ENCODE assay signal across 9 cellular contexts in the genomic region with DNA sequence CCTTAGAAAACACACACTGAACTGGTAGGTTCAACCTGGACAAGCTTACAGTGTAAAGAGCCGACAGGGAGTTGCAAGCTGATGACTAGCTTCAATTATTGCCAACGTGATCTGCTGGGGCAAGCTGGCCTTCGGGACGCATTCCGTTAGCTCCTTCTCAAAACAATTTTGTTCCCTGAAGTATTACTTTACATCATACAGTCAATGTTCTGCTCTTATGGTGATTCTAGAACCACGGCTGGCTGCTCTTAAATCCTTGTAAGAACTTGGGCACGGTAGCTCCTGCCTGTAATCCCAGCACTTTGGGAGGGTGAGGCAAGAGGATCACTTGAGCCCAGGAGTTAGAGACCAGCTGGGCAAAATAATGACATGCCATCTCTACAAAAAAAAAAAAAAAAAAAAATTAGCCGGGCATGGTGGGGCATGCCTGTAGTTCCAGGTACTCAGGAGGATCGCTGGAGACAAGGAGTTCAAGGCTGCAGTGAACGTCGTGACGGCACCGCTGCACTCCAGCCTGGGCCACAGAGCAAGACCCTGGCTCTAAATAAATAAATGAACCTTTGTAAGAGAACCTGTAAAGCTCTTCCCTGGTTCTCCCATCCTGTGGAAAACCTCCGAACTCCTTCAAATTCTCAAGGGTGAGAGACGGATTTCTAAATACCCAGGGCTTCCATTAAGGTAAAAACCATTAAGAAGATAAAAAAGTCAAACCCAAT. TPM values are rescaled to one million over a fixed set of nuclear protein-coding genes. Genes with fewer than 3 reads are reported as not detected.
A peak's percentile ranks its signal among the peaks of the same experiment; 100 is the strongest.
DNase-seq lines count a peak whose midpoint lies in the region; TF ChIP-seq lines count a peak whose summit lies in the region.
"Had no signal": no experiment of that assay in that cellular context is flagged by ENCODE, and none has a peak within 500 bp of the region (broad histone marks: within the 10 kb centered on the region; RNA-seq: fewer than 3 reads in every experiment).

No MANE protein-coding gene starts in this region.

- H2BK120ac ChIP-seq in trophoblast cell (ENCODE audit: insufficient read depth, low read length, poor library complexity), result no peak overlapping the region

- H4K8ac ChIP-seq in trophoblast cell (ENCODE audit: low read depth, low read length), result no peak overlapping the region

- H3K4ac ChIP-seq in trophoblast cell (ENCODE audit: low read depth, low read length), result no peak overlapping the region

- H3K4me1 ChIP-seq in HEK293 (ENCODE audit: control insufficient read depth, insufficient read depth, low read length) (no peaks in the 10 kb centered on the region), trophoblast cell (ENCODE audit: control insufficient read depth in 1 of 2, insufficient read depth in 2 of 2, low read length in 2 of 2) (peaks cover 5 to 6% of the 10 kb centered on the region in 2 experiments)

- H3K36me3 ChIP-seq in HEK293 (ENCODE audit: control insufficient read depth in 2 of 2, insufficient read depth in 1 of 2, low read length in 2 of 2), result peaks cover 0 to 37% of the 10 kb centered on the region in 2 experiments; a peak in 1 of 3 replicates
- peaks cover 0 to 2% of the 10 kb centered on the region in 2 experiments for H3K36me3 ChIP-seq in trophoblast cell (ENCODE audit: control insufficient read depth in 1 of 2, insufficient read depth in 2 of 2, low read length in 2 of 2)

- TF ChIP-seq CTCF in HEK293 (tag by site-specific recombination; IDR thresholded peaks at IDR 0.05) (no peak), RWPE1 (conservative IDR thresholded peaks at IDR 0.05; ENCODE audit: low read depth) (no peak), epithelial cell of esophagus (IDR thresholded peaks at IDR 0.05; ENCODE audit: insufficient read depth, low read depth, low read length, missing control alignments) (no peak), coronary artery (IDR thresholded peaks at IDR 0.05) (no peak)

- no peak overlapping the region for H3K23ac ChIP-seq in trophoblast cell (ENCODE audit: low read length)

- no peak overlapping the region for H2AK5ac ChIP-seq in trophoblast cell (ENCODE audit: low read length)

- H4K91ac ChIP-seq in trophoblast cell (ENCODE audit: low read depth, low read length), result no peak overlapping the region

- H2BK12ac ChIP-seq in trophoblast cell (ENCODE audit: low read length), result no peak overlapping the region

- H3K4me2 ChIP-seq in trophoblast cell (ENCODE audit: low read length), result no peak overlapping the region

- H3K79me1 ChIP-seq in trophoblast cell (ENCODE audit: low read length), result peaks cover 10% of the 10 kb centered on the region

- no peak overlapping the region for H3K9ac ChIP-seq in trophoblast cell (ENCODE audit: low read length)

- H3K79me2 ChIP-seq in trophoblast cell (ENCODE audit: control insufficient read depth, insufficient read depth, low read length, poor library complexity), result peaks cover 6% of the 10 kb centered on the region

- no peaks in the 10 kb centered on the region for H3K9me3 ChIP-seq in HEK293 (ENCODE audit: control insufficient read depth, insufficient read depth, low read depth, low read length)
- peaks cover 7% of the 10 kb centered on the region for H3K9me3 ChIP-seq in trophoblast cell (ENCODE audit: insufficient read depth, low read depth, low read length)

- no peak overlapping the region for H3K18ac ChIP-seq in trophoblast cell (ENCODE audit: low read length)

- H4K12ac ChIP-seq in trophoblast cell (ENCODE audit: low read depth, low read length), result no peak overlapping the region

- WGBS in trophoblast cell (ENCODE audit: extremely low coverage, insufficient coverage, insufficient read length), result no CpG with 5 or more reads among the region's 15 CpGs

- H2BK5ac ChIP-seq in trophoblast cell (ENCODE audit: low read depth, low read length, poor library complexity), result no peak overlapping the region

- peak overlapping the region; percentile 71 for H2AFZ ChIP-seq in trophoblast cell (ENCODE audit: insufficient read depth, low read length, poor library complexity)

- H3K27ac ChIP-seq in HEK293 (ENCODE audit: extremely low read depth, low read depth, low read length) (no peak overlapping the region), RWPE1 (peak overlapping the region; percentile 84), trophoblast cell (ENCODE audit: low read depth, low read length) (no peak overlapping the region), coronary artery (peak overlapping the region in 1 of 2 donors; percentile 90)

- DNase-seq in RWPE1 (ENCODE audit: low spot score) (no peak), epithelial cell of esophagus (ENCODE audit: low read depth) (no peak), trophoblast cell (no peak), NCI-H1092 treated with DMSO at 0.1 percent for 48 hours (lab: John Stamatoyannopoulos, UW) (no peak), NCI-H1417 treated with DMSO at 0.1 percent for 48 hours (lab: John Stamatoyannopoulos, UW) (no peak), coronary artery (ENCODE audit: low spot score) (no peak)
- DNase-seq: effector CD4-positive, alpha-beta T cell; SHP77 treated with DMSO at 0.1 percent for 48 hours had no signal

- POLR2A ChIA-PET in HEK293 (lab: Yijun Ruan, JAX), result interaction anchor here (0.5 kb wide), 1 partner anchor 14 kb away, joined by 3 read pairs; no protein-coding TSS in a partner anchor
- POLR2A ChIA-PET in RWPE1 (lab: Yijun Ruan, JAX; ENCODE audit: low non-redundant PET), result interaction anchor here (0.6 to 0.7 kb wide), 2 partner anchors 21 to 72 kb away, joined by 3 to 4 read pairs; no protein-coding TSS in a partner anchor

- H3K4me3 ChIP-seq in HEK293 (ENCODE audit: low read depth, low read length), result no peak overlapping the region
- peak overlapping the region; percentile 63 for H3K4me3 ChIP-seq in epithelial cell of esophagus (ENCODE audit: low read length)
- no peak overlapping the region for H3K4me3 ChIP-seq in trophoblast cell (ENCODE audit: low read depth, low read length)
- H3K4me3 ChIP-seq in coronary artery, result no peak overlapping the region

- H3K14ac ChIP-seq in trophoblast cell (ENCODE audit: low read length), result no peak overlapping the region

- peaks cover 7% of the 10 kb centered on the region for H3K27me3 ChIP-seq in trophoblast cell (ENCODE audit: insufficient read depth, low read length)

- CTCF ChIA-PET in HEK293 (lab: Yijun Ruan, JAX) (interaction anchor here (0.6 to 2.8 kb wide), 5 partner anchors 10 to 49 kb away, joined by 3 to 6 read pairs (median 3); no protein-coding TSS in a partner anchor), RWPE1 (lab: Yijun Ruan, JAX) (interaction anchor here (0.6 kb wide), 1 partner anchor 61 kb away, joined by 3 read pairs; no protein-coding TSS in a partner anchor)

TF ChIP-seq in HEK293, 187 proteins besides CTCF, POLR2A, EP300 and RAD21:
- TF ChIP-seq ZNF138 (tag by site-specific recombination; IDR thresholded peaks at IDR 0.05; ENCODE audit: borderline replicate concordance), result no peak
- no peak for TF ChIP-seq FEZF1 (tag by site-specific recombination; IDR thresholded peaks at IDR 0.05)
- TF ChIP-seq, protein P1, sequence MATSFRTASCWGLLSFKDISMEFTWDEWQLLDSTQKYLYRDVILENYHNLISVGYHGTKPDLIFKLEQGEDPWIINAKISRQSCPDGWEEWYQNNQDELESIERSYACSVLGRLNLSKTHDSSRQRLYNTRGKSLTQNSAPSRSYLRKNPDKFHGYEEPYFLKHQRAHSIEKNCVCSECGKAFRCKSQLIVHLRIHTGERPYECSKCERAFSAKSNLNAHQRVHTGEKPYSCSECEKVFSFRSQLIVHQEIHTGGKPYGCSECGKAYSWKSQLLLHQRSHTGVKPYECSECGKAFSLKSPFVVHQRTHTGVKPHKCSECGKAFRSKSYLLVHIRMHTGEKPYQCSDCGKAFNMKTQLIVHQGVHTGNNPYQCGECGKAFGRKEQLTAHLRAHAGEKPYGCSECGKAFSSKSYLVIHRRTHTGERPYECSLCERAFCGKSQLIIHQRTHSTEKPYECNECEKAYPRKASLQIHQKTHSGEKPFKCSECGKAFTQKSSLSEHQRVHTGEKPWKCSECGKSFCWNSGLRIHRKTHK (tag by site-specific recombination; IDR thresholded peaks at IDR 0.05), result no peak
- TF ChIP-seq ZNF121 (tag by site-specific recombination; IDR thresholded peaks at IDR 0.05), result 0 out of 2 replicates have a peak, but pooled peaks have one; percentile 24
- TF ChIP-seq, protein P2, sequence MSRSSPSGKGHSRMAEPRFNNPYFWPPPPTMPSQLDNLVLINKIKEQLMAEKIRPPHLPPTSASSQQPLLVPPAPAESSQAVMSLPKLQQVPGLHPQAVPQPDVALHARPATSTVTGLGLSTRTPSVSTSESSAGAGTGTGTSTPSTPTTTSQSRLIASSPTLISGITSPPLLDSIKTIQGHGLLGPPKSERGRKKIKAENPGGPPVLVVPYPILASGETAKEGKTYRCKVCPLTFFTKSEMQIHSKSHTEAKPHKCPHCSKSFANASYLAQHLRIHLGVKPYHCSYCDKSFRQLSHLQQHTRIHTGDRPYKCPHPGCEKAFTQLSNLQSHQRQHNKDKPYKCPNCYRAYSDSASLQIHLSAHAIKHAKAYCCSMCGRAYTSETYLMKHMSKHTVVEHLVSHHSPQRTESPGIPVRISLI (tag by site-specific recombination; IDR thresholded peaks at IDR 0.05), result 0 out of 2 replicates have a peak, but pooled peaks have one; percentile 48
- TF ChIP-seq, protein P3, sequence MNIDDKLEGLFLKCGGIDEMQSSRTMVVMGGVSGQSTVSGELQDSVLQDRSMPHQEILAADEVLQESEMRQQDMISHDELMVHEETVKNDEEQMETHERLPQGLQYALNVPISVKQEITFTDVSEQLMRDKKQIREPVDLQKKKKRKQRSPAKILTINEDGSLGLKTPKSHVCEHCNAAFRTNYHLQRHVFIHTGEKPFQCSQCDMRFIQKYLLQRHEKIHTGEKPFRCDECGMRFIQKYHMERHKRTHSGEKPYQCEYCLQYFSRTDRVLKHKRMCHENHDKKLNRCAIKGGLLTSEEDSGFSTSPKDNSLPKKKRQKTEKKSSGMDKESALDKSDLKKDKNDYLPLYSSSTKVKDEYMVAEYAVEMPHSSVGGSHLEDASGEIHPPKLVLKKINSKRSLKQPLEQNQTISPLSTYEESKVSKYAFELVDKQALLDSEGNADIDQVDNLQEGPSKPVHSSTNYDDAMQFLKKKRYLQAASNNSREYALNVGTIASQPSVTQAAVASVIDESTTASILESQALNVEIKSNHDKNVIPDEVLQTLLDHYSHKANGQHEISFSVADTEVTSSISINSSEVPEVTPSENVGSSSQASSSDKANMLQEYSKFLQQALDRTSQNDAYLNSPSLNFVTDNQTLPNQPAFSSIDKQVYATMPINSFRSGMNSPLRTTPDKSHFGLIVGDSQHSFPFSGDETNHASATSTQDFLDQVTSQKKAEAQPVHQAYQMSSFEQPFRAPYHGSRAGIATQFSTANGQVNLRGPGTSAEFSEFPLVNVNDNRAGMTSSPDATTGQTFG (tag by site-specific recombination; IDR thresholded peaks at IDR 0.05; ENCODE audit: borderline replicate concordance), result no peak
- no peak for TF ChIP-seq ZNF629 (tag by site-specific recombination; IDR thresholded peaks at IDR 0.05)
- no peak for TF ChIP-seq ZNF544 (tag by site-specific recombination; IDR thresholded peaks at IDR 0.05)
- no peak for TF ChIP-seq ZXDB (tag by site-specific recombination; IDR thresholded peaks at IDR 0.05)
- no peak for TF ChIP-seq WT1 (tag by site-specific recombination; IDR thresholded peaks at IDR 0.05)
- TF ChIP-seq ZNF654 (tag by site-specific recombination; IDR thresholded peaks at IDR 0.05; ENCODE audit: low read depth), result no peak

RNA-seq across cellular contexts. Expression of a gene that starts 2.0 kb away (rescaled TPM):
- 11.1 and 11.9 TPM in 2 replicates for polyA plus RNA-seq in trophoblast cell (2013)

RNA-seq across cellular contexts. Expression of a gene that starts 19.6 kb away (rescaled TPM):
- polyA plus RNA-seq in trophoblast cell (2013), result 0.10 and 0.12 TPM in 2 replicates
